34 cellular contexts compared by ENCODE assay signal in genomic region chr4:60452259-60452658, GRCh38.
"Had no signal": no experiment of that assay in that cellular context is flagged by ENCODE, and none has a peak within 500 bp of the region (broad histone marks: within the 10 kb centered on the region; RNA-seq: fewer than 3 reads in every experiment).

No MANE protein-coding gene starts in this region.

- DNase-seq: activated CD4-positive, alpha-beta memory T cell treated with anti-CD3 and anti-CD28 coated beads, Interleukin-2, amount 10 ng/mL, durations not matched to agents 7 days and 5 days; activated CD4-positive, alpha-beta T cell treated with anti-CD3 and anti-CD28 coated beads for 1 hour; activated CD4-positive, alpha-beta T cell treated with anti-CD3 and anti-CD28 coated beads for 48 hours; activated CD4-positive, CD25-positive, alpha-beta regulatory T cell; activated CD8-positive, alpha-beta memory T cell treated with anti-CD3 and anti-CD28 coated beads for 24 hours; activated CD8-positive, alpha-beta memory T cell treated with anti-CD3 and anti-CD28 coated beads, Interleukin-2, amount 10 ng/mL, durations not matched to agents 7 days and 5 days; activated CD8-positive, alpha-beta memory T cell treated with anti-CD3 and anti-CD28 coated beads, Interleukin-2, amount 50 U/mL, for 48 hours; activated effector memory CD4-positive, alpha-beta T cell treated with Interleukin-2 at 50 U/mL for 16 hours; activated naive CD4-positive, alpha-beta T cell treated with anti-CD3 and anti-CD28 coated beads, Interleukin-2, amount 10 ng/mL, durations not matched to agents 7 days and 5 days; activated naive CD8-positive, alpha-beta T cell treated with anti-CD3 and anti-CD28 coated beads for 36 hours; activated T-cell treated with anti-CD3 and anti-CD28 coated beads, Interleukin-2, amount 50 U/mL, for 48 hours; amniotic stem cell; aorta; brain microvascular endothelial cell; central memory CD4-positive, alpha-beta T cell; Kasumi-1; MG63; MV-4-11; NCI-H1092; NCI-H1436 treated with DMSO at 0.1 percent for 48 hours; NCI-H1694 treated with DMSO at 0.1 percent for 48 hours; NCI-H2029; NCI-H2107; NCI-H226; NCI-H446 treated with DMSO at 0.1 percent for 48 hours; NCI-H526; NCI-H774; PC-3; Peyer's patch; RPMI8226; SHP77 treated with DMSO at 0.1 percent for 48 hours; T1000; WERI-Rb-1 had no signal

- ATAC-seq: activated CD8-positive, alpha-beta memory T cell treated with anti-CD3 and anti-CD28 coated beads, Interleukin-2, amount 10 ng/mL, durations not matched to agents 7 days and 5 days; PC-3 had no signal

- FAIRE-seq: colon had no signal
